Comparison of ENCODE assay signal across 10 cellular contexts in the genomic region with DNA sequence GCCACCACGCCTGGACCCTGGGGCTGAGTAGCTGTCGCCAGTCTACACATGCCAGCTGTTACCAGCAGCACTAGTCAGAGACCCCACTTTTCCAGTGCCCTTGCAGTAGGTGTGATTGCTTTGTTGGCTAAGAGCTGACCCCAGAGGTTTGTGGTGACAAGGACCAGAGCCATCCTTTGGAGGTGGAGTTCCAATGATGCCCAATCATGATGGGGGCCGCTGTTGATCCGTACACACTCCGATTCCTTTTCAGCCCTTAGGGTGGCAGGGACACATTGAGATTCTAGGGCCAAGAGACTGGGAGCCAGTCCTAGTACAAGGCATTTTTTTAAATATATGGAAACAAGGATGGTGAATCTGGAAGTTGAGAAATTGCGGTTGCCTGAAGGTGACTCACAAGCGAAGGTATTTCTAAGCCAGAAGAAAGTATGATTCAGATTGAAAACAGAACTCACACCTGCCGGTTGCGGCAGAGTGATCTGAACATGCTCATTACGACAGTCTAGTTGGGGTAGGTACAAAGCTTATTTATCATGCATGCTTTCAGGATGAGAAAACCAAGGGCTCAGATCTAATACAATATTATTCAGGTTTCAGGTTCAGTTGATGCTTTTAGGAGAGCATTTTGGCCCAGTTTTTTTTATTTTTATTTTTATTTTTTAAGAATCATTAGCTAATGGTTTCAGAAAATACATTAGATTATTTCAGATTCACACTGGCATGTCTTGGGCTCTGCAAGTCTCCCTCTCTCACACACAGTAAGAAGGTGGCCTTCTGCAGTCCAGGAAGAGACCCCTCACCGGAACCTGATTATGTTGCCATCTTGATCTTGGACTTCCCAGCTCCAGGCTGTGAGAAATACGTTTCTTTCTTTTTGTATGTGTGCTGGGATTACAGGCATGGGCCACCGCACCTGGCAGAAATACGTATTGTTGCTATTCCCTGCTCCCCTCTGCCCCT. TPM values are rescaled to one million over a fixed set of nuclear protein-coding genes. Genes with fewer than 3 reads are reported as not detected.
A peak's percentile ranks its signal among the peaks of the same experiment; 100 is the strongest.
DNase-seq lines count a peak whose midpoint lies in the region; ATAC-seq, FAIRE-seq and TF ChIP-seq lines count a peak whose summit lies in the region.
"Had no signal": no experiment of that assay in that cellular context is flagged by ENCODE, and none has a peak within 500 bp of the region (broad histone marks: within the 10 kb centered on the region; RNA-seq: fewer than 3 reads in every experiment).

No MANE protein-coding gene starts in this region.

- POLR2A ChIA-PET in A549 (lab: Yijun Ruan, JAX): interaction anchor here (0.5 kb wide), 1 partner anchor 717 kb away, joined by 4 read pairs; no protein-coding TSS in a partner anchor
- POLR2A ChIA-PET in CD4-positive, alpha-beta T cell (lab: Charles Lee): no interaction called here

- peaks cover 3% of the 10 kb centered on the region for H3K27me3 ChIP-seq in astrocyte (ENCODE audit: insufficient read depth, low read length)
- no peaks in the 10 kb centered on the region for H3K27me3 ChIP-seq in CD4-positive, alpha-beta T cell (ENCODE audit: control insufficient read depth, insufficient read depth, low read length)
- no peaks in the 10 kb centered on the region for H3K27me3 ChIP-seq in right cardiac atrium (ENCODE audit: control insufficient read depth, insufficient read depth)

- peak overlapping the region; percentile 22; the same call in 1 of the 3 replicates for H3K4me2 ChIP-seq in A549
- H3K4me2 ChIP-seq in astrocyte (ENCODE audit: low read length): no peak overlapping the region

- H2AFZ ChIP-seq in astrocyte (ENCODE audit: low read depth, low read length): no peak overlapping the region

- H3K27ac Mint-ChIP-seq in astrocyte (ENCODE audit: unreplicated experiment): peak overlapping the region; percentile 26
- no peak overlapping the region for H3K27ac Mint-ChIP-seq in CD4-positive, alpha-beta T cell
- H3K27ac Mint-ChIP-seq: type B pancreatic cell had no signal

- no peaks in the 10 kb centered on the region for H4K20me1 ChIP-seq in astrocyte (ENCODE audit: insufficient read depth, low read length)

- TF ChIP-seq EP300 in A549 (IDR thresholded peaks at IDR 0.05): no peak

- H3K4me1 ChIP-seq in A549 (0 out of 3 replicates have a peak, but pooled peaks cover 2% of the 10 kb centered on the region), astrocyte (ENCODE audit: insufficient read depth, low read length) (peaks cover 8% of the 10 kb centered on the region), right cardiac atrium (ENCODE audit: control insufficient read depth, insufficient read depth, low read length) (peaks cover 6% of the 10 kb centered on the region)

- no peak for TF ChIP-seq POLR2A in A549 (IDR thresholded peaks at IDR 0.05; ENCODE audit: low read length)

- H3K36me3 ChIP-seq in astrocyte (ENCODE audit: insufficient read depth, low read length): no peaks in the 10 kb centered on the region

- DNase-seq in A549 (ENCODE audit: low read depth in 1 of 2, low spot score in 1 of 2) (peak; percentile 27 to 35), astrocyte (ENCODE audit: low read depth) (peak; percentile 92), substantia nigra (lab: John Stamatoyannopoulos, UW) (no peak), right cardiac atrium (no peak), NCI-H2107 (lab: John Stamatoyannopoulos, UW) (no peak)
- no peak for DNase-seq in CD4-positive, alpha-beta T cell
- DNase-seq: left cardiac atrium had no signal

- no peak for FAIRE-seq in A549 (lab: Jason Lieb, UNC)
- FAIRE-seq in astrocyte (lab: Jason Lieb, UNC): no peak

- ATAC-seq in A549 (peak; percentile 50 to 79; a peak in 5 of 6 replicates), GM19395 (IDR thresholded peaks at IDR 0.05; ENCODE audit: unreplicated experiment) (peak; percentile 91), HG03196 (IDR thresholded peaks at IDR 0.05; ENCODE audit: unreplicated experiment) (peak; percentile 92), right cardiac atrium (no peak)
- ATAC-seq in CD4-positive, alpha-beta T cell (ENCODE audit: poor library complexity): no peak

- no peak overlapping the region for H3K9ac ChIP-seq in astrocyte (ENCODE audit: low read length)

- no peaks in the 10 kb centered on the region for H3K9me3 ChIP-seq in A549
- H3K9me3 ChIP-seq in astrocyte (ENCODE audit: insufficient read depth, low read depth, low read length): no peaks in the 10 kb centered on the region
- H3K9me3 ChIP-seq in CD4-positive, alpha-beta T cell (ENCODE audit: control insufficient read depth, low read length): no peaks in the 10 kb centered on the region
- H3K9me3 ChIP-seq in right cardiac atrium (ENCODE audit: control insufficient read depth, low read length): no peaks in the 10 kb centered on the region

- H3K27ac ChIP-seq in A549 (0 out of 6 replicates have a peak overlapping the region, but pooled peaks of 1 of the 2 experiments have one; percentile 21), astrocyte (ENCODE audit: low read depth, low read length) (no peak overlapping the region), substantia nigra (ENCODE audit: low read depth, low read length, poor library complexity, severe bottlenecking) (no peak overlapping the region), right cardiac atrium (ENCODE audit: low read length) (no peak overlapping the region)
- H3K27ac ChIP-seq in CD4-positive, alpha-beta T cell (ENCODE audit: low read depth, low read length): no peak overlapping the region

- no peaks in the 10 kb centered on the region for H3K27me3 Mint-ChIP-seq in astrocyte (ENCODE audit: low read depth, unreplicated experiment)
- H3K27me3 Mint-ChIP-seq in CD4-positive, alpha-beta T cell: no peaks in the 10 kb centered on the region
- H3K27me3 Mint-ChIP-seq: type B pancreatic cell had no signal

- no peaks in the 10 kb centered on the region for H3K36me3 Mint-ChIP-seq in astrocyte (ENCODE audit: low read depth, unreplicated experiment)
- H3K36me3 Mint-ChIP-seq in CD4-positive, alpha-beta T cell (ENCODE audit: low read depth): no peaks in the 10 kb centered on the region
- H3K36me3 Mint-ChIP-seq: type B pancreatic cell had no signal

- CTCF ChIA-PET in A549 (lab: Yijun Ruan, JAX): no interaction called here
- CTCF ChIA-PET in CD4-positive, alpha-beta T cell (lab: Charles Lee): no interaction called here

- H3K4me3 ChIP-seq in A549: no peak overlapping the region
- H3K4me3 ChIP-seq in astrocyte (ENCODE audit: insufficient read depth, low read depth, low read length): no peak overlapping the region
- no peak overlapping the region for H3K4me3 ChIP-seq in right cardiac atrium (ENCODE audit: low read length)

- TF ChIP-seq RAD21 in A549 (conservative IDR thresholded peaks at IDR 0.05 in 1 of 2, IDR thresholded peaks at IDR 0.05 in 1 of 2): no peak

- 38% methylated on average over 12 of the region's 14 CpGs for WGBS in A549 (ENCODE audit: missing lambda C conversion rate)
- WGBS in right cardiac atrium: 93% methylated on average over 14 of the region's 14 CpGs

- TF ChIP-seq CTCF in A549 (IDR thresholded peaks at IDR 0.05) (no peak), astrocyte (IDR thresholded peaks at IDR 0.05; ENCODE audit: insufficient read depth, low read depth, low read length) (no peak)
- no peak for TF ChIP-seq CTCF in CD4-positive, alpha-beta T cell (IDR thresholded peaks at IDR 0.05)

- H3K4me1 Mint-ChIP-seq in astrocyte (ENCODE audit: low read depth, unreplicated experiment): peaks cover 15% of the 10 kb centered on the region
- H3K4me1 Mint-ChIP-seq in CD4-positive, alpha-beta T cell (ENCODE audit: low read depth): no peaks in the 10 kb centered on the region

- intact Hi-C loops in CD4-positive, alpha-beta T cell (cut with DNase I, micrococcal nuclease): no loop called here
- intact Hi-C loops in right cardiac atrium (cut with DNase I): no loop called here

- peaks cover 3% of the 10 kb centered on the region for H3K9me3 Mint-ChIP-seq in astrocyte (ENCODE audit: unreplicated experiment)
- no peaks in the 10 kb centered on the region for H3K9me3 Mint-ChIP-seq in CD4-positive, alpha-beta T cell
- H3K9me3 Mint-ChIP-seq: type B pancreatic cell had no signal

- H3K4me3 Mint-ChIP-seq in astrocyte (ENCODE audit: unreplicated experiment): no peak overlapping the region
- H3K4me3 Mint-ChIP-seq in CD4-positive, alpha-beta T cell: no peak overlapping the region
- H3K4me3 Mint-ChIP-seq: type B pancreatic cell had no signal

- no peaks in the 10 kb centered on the region for H3K79me2 ChIP-seq in astrocyte (ENCODE audit: insufficient read depth, low read length)

TF ChIP-seq in A549, 52 proteins besides CTCF, POLR2A, EP300 and RAD21:
- TF ChIP-seq CEBPB (IDR thresholded peaks at IDR 0.05) (peak in 1 of 2 experiments; percentile 15; a peak in 1 of 4 replicates), ELK1 (IDR thresholded peaks at IDR 0.05; ENCODE audit: low read depth, low read length) (no peak), FOSL2 (IDR thresholded peaks at IDR 0.05) (no peak), FOSL2 (CRISPR knock-in tag; IDR thresholded peaks at IDR 0.05) (peak; percentile 46; the same call in 1 of the 2 replicates)

RNA-seq across cellular contexts. Expression of gene SHROOM2, which starts 43.4 kb away (rescaled TPM):
- 0.12 and 0.21 TPM in 2 replicates for polyA plus RNA-seq in A549 (2011; rRNA removed)
- polyA plus RNA-seq in A549 (2012; cell fraction: cytosol; rRNA removed): 0.04 and 0.06 TPM in 2 replicates
- 0.16 and 0.25 TPM in 2 replicates for polyA plus RNA-seq in A549 (2012; cell fraction: nucleus; rRNA removed)
- polyA plus RNA-seq in A549 (2017; fragmentation: RNase III; extraction: RNeasy Plus Mini Kit Qiagen cat#74134 plus additional on column Dnase treatment): 0.16 to 0.27 TPM (median 0.21 TPM) in 3 replicates
- 0.17 and 0.54 TPM in 2 replicates for polyA minus RNA-seq in A549 (2011; rRNA and poly(A)+ RNA removed)
- total RNA-seq in astrocyte: 15.9 and 16.0 TPM in 2 replicates
- total RNA-seq in CD4-positive, alpha-beta T cell: not detected
- 1 to 10 TPM; 1.9 to 4.0 (median 2.6) TPM for total RNA-seq in right cardiac atrium
- 0.66 TPM for polyA plus RNA-seq in right cardiac atrium

Comparison
In these comparisons a context has a peak if more than half of its experiments do, and no peak if none do; other contexts are left out.
1. ATAC-seq: peak in A549 (2 of 2), GM19395 (single experiment) and HG03196 (single experiment); none in CD4-positive, alpha-beta T cell (single experiment) and right cardiac atrium (0 of 2).
2. DNase-seq: peak in A549 (2 of 2) and astrocyte (single experiment); none in CD4-positive, alpha-beta T cell (0 of 10), substantia nigra (0 of 49), right cardiac atrium (0 of 3) and NCI-H2107 (single experiment).